9 cellular contexts compared by ENCODE assay signal in the genomic region with DNA sequence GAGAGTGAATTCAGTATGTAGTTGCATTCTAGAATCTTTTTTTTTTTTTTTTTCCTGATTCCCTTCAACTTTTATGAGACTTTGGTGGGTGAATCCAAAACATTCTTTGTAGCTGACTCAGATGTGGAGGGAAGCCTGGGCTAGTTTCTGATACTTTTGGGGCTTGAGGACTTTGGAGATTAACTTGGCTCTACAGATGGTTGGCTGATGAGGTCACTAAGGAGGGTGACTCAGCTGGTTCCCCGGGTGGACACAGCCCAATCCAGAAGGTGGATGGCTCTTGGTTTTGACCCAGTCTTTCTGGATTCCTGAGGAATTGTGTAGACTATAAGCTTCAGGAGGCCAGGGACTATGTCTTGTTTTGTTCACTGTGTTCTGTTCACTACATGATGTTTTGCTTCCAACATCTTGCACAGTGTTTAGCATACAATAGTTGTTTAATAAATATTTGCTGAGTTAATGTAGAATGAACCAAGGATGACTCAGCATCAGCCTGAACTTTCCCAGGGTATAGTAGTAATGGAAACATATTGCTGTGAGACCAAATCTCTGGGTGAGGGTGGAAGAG. TPM values are rescaled to one million over a fixed set of nuclear protein-coding genes. Genes with fewer than 3 reads are reported as not detected.
DNase-seq lines count a peak whose midpoint lies in the region; ATAC-seq and TF ChIP-seq lines count a peak whose summit lies in the region.
"Had no signal": no experiment of that assay in that cellular context is flagged by ENCODE, and none has a peak within 500 bp of the region (broad histone marks: within the 10 kb centered on the region; RNA-seq: fewer than 3 reads in every experiment).

No MANE protein-coding gene starts in this region.

- TF ChIP-seq CTCF in fibroblast of the aortic adventitia (IDR thresholded peaks at IDR 0.05; ENCODE audit: insufficient read depth, low read length): no peak

- ATAC-seq in sciatic nerve: peak; percentile 77
- ATAC-seq in GM21447 (IDR thresholded peaks at IDR 0.05; ENCODE audit: unreplicated experiment): no peak
- no peak for ATAC-seq in GM19397 (IDR thresholded peaks at IDR 0.05; ENCODE audit: unreplicated experiment)

- H3K9ac ChIP-seq in SK-N-MC (ENCODE audit: insufficient read length): no peak overlapping the region

- H3K27ac ChIP-seq in SK-N-MC: peak overlapping the region; percentile 39; the same call in 1 of the 2 replicates

- H3K36me3 ChIP-seq in SK-N-MC (ENCODE audit: insufficient read depth, low read length): no peaks in the 10 kb centered on the region

- intact Hi-C loops in sciatic nerve (cut with DNase I): no loop called here

- H3K4me3 ChIP-seq in SK-N-MC: no peak overlapping the region
- no peak overlapping the region for H3K4me3 ChIP-seq in fibroblast of the aortic adventitia (ENCODE audit: low read depth, low read length)

- no peaks in the 10 kb centered on the region for H3K9me3 ChIP-seq in SK-N-MC (ENCODE audit: low read depth, low read length)

- DNase-seq in GOT3 (lab: John Stamatoyannopoulos, UW): peak; percentile 7
- no peak for DNase-seq in SK-N-MC (ENCODE audit: low read depth, low spot score)
- DNase-seq in fibroblast of the aortic adventitia (ENCODE audit: low read depth): peak; percentile 99
- DNase-seq in sciatic nerve (ENCODE audit: low spot score): no peak
- DNase-seq in activated CD4-positive, CD25-positive, alpha-beta regulatory T cell (lab: John Stamatoyannopoulos, UW): no peak
- no peak for DNase-seq in SIG-M5 treated with dmso at 0.1 percent for 504 hours (lab: John Stamatoyannopoulos, UW; ENCODE audit: unreplicated experiment)
- DNase-seq: NCI-H774 had no signal

RNA-seq across cellular contexts. Expression of gene LAMA3, which starts 30.5 kb away (rescaled TPM):
- 5.1 and 15.7 TPM in 2 replicates for total RNA-seq in fibroblast of the aortic adventitia (ENCODE audit: low replicate concordance)
- 47.3 TPM for total RNA-seq in sciatic nerve

RNA-seq across cellular contexts. Expression of gene ANKRD29, which starts 57.0 kb away (rescaled TPM):
- 6.1 and 17.4 TPM in 2 replicates for total RNA-seq in fibroblast of the aortic adventitia (ENCODE audit: low replicate concordance)
- total RNA-seq in sciatic nerve: 21.5 TPM

Comparison
In these comparisons a context has a peak if more than half of its experiments do, and no peak if none do; other contexts are left out.
1. DNase-seq: peak in GOT3 (single experiment) and fibroblast of the aortic adventitia (single experiment); none in SK-N-MC (single experiment), sciatic nerve (single experiment), activated CD4-positive, CD25-positive, alpha-beta regulatory T cell (0 of 4) and SIG-M5 treated with dmso at 0.1 percent for 504 hours (single experiment).